1 cellular context compared by ENCODE assay signal in genomic region chr5:143413964-143414669, GRCh38.
TF ChIP-seq lines count a peak whose summit lies in the region.

No MANE protein-coding gene starts in this region.

TF ChIP-seq in GM12878, 131 proteins besides CTCF, POLR2A, EP300 and RAD21 (continued from another document and continues in another):
- peak; percentile 81 for TF ChIP-seq CUX1 (IDR thresholded peaks at IDR 0.05; ENCODE audit: insufficient replicate concordance, low read depth, low read length)
- no peak for TF ChIP-seq ZNF384 (IDR thresholded peaks at IDR 0.05; ENCODE audit: borderline replicate concordance, low read depth, low read length)
- no peak for TF ChIP-seq JUND (IDR thresholded peaks at IDR 0.05; ENCODE audit: low read depth, low read length)
- TF ChIP-seq CBX5 (IDR thresholded peaks at IDR 0.05; ENCODE audit: low read depth) = 0 out of 2 replicates have a peak, but pooled peaks have one; percentile 50
- no peak for TF ChIP-seq SRF (IDR thresholded peaks at IDR 0.05; ENCODE audit: low read depth in 2 of 2, low read length in 2 of 2)
- TF ChIP-seq HDGF (IDR thresholded peaks at IDR 0.05) = no peak
- TF ChIP-seq ZBTB11 (CRISPR knock-in tag; IDR thresholded peaks at IDR 0.05) = no peak
- TF ChIP-seq CREB1 (IDR thresholded peaks at IDR 0.05; ENCODE audit: low read depth) = no peak
- TF ChIP-seq SP1 (IDR thresholded peaks at IDR 0.05; ENCODE audit: low read depth, low read length) = no peak
- TF ChIP-seq IRF4 (IDR thresholded peaks at IDR 0.05; ENCODE audit: low read depth, low read length) = no peak
- TF ChIP-seq HDAC6 (IDR thresholded peaks at IDR 0.05; ENCODE audit: unreplicated experiment) = no peak
- no peak for TF ChIP-seq ZNF207 (IDR thresholded peaks at IDR 0.05; ENCODE audit: borderline replicate concordance)
- no peak; the same call in 1 of the 2 replicates for TF ChIP-seq BMI1 (IDR thresholded peaks at IDR 0.05; ENCODE audit: borderline replicate concordance)
- no peak for TF ChIP-seq SUZ12 (IDR thresholded peaks at IDR 0.05; ENCODE audit: unreplicated experiment)
- TF ChIP-seq YY1 (IDR thresholded peaks at IDR 0.05; ENCODE audit: low read depth, low read length) = no peak
- 0 out of 2 replicates have a peak, but pooled peaks have one; percentile 22 for TF ChIP-seq ATF7 (IDR thresholded peaks at IDR 0.05; ENCODE audit: low read depth)
- no peak for TF ChIP-seq E4F1 (IDR thresholded peaks at IDR 0.05; ENCODE audit: borderline replicate concordance, partially characterized antibody)
- no peak for TF ChIP-seq IRF5 (IDR thresholded peaks at IDR 0.05; ENCODE audit: borderline replicate concordance)
- TF ChIP-seq WRNIP1 (IDR thresholded peaks at IDR 0.05; ENCODE audit: borderline replicate concordance, low read depth, low read length) = no peak
- no peak for TF ChIP-seq HCFC1 (IDR thresholded peaks at IDR 0.05; ENCODE audit: low read length)
- TF ChIP-seq NR2C2 (IDR thresholded peaks at IDR 0.05; ENCODE audit: borderline replicate concordance, control insufficient read depth, insufficient read length, low read depth) = no peak
- TF ChIP-seq SIX5 (IDR thresholded peaks at IDR 0.05; ENCODE audit: low read depth, low read length, severe bottlenecking) = no peak
- TF ChIP-seq SIN3A (IDR thresholded peaks at IDR 0.05; ENCODE audit: low read depth, low read length) = no peak
- TF ChIP-seq PAX8 (IDR thresholded peaks at IDR 0.05) = no peak
- no peak for TF ChIP-seq CEBPB (IDR thresholded peaks at IDR 0.05; ENCODE audit: borderline replicate concordance in 1 of 2, low read depth in 2 of 2, low read length in 2 of 2)
- no peak for TF ChIP-seq TAF1 (IDR thresholded peaks at IDR 0.05; ENCODE audit: borderline replicate concordance, low read depth, low read length)
- no peak for TF ChIP-seq RELA (IDR thresholded peaks at IDR 0.05; ENCODE audit: borderline replicate concordance, partially characterized antibody)
- TF ChIP-seq HDAC2 (IDR thresholded peaks at IDR 0.05) = no peak
- TF ChIP-seq ETV6 (conservative IDR thresholded peaks at IDR 0.05 in 1 of 2, IDR thresholded peaks at IDR 0.05 in 1 of 2; ENCODE audit: borderline replicate concordance in 1 of 2, low read depth in 1 of 2) = no peak
- no peak for TF ChIP-seq EED (IDR thresholded peaks at IDR 0.05; ENCODE audit: low read depth)
- peak; percentile 38; the same call in 1 of the 2 replicates for TF ChIP-seq ATF2 (IDR thresholded peaks at IDR 0.05; ENCODE audit: low read length)
- TF ChIP-seq PAX5 (IDR thresholded peaks at IDR 0.05; ENCODE audit: borderline replicate concordance, low read depth, low read length) = no peak
- TF ChIP-seq SREBF1 (IDR thresholded peaks at IDR 0.05; ENCODE audit: low read length) = no peak
- TF ChIP-seq NBN (IDR thresholded peaks at IDR 0.05) = peak; percentile 25; the same call in 1 of the 2 replicates
- no peak for TF ChIP-seq SUPT20H (IDR thresholded peaks at IDR 0.05; ENCODE audit: borderline replicate concordance, control insufficient read depth, low read depth, low read length)
- no peak for TF ChIP-seq TCF12 (IDR thresholded peaks at IDR 0.05; ENCODE audit: low read depth, low read length)
- TF ChIP-seq MXI1 (IDR thresholded peaks at IDR 0.05; ENCODE audit: low read depth, low read length) = peak; percentile 10; the same call in 1 of the 2 replicates
- TF ChIP-seq HSF1 (IDR thresholded peaks at IDR 0.05; ENCODE audit: low read depth, low read length) = no peak
- peak; percentile 47 to 51; a peak in 2 of 4 replicates for TF ChIP-seq IKZF2 (IDR thresholded peaks at IDR 0.05)
- no peak for TF ChIP-seq TBL1XR1 (IDR thresholded peaks at IDR 0.05; ENCODE audit: low read depth, low read length)
- TF ChIP-seq POU2F2 (IDR thresholded peaks at IDR 0.05; ENCODE audit: borderline replicate concordance, low read depth, low read length) = peak; percentile 18; the same call in 1 of the 3 replicates
- no peak for TF ChIP-seq RBBP5 (conservative IDR thresholded peaks at IDR 0.05)
- TF ChIP-seq CBFB (IDR thresholded peaks at IDR 0.05; ENCODE audit: low read depth) = no peak
- no peak for TF ChIP-seq BRCA1 (IDR thresholded peaks at IDR 0.05; ENCODE audit: low read depth, low read length)
- no peak for TF ChIP-seq CHD2 (IDR thresholded peaks at IDR 0.05; ENCODE audit: borderline replicate concordance, low read depth, low read length)
- TF ChIP-seq ZNF24 (IDR thresholded peaks at IDR 0.05) = peak; percentile 83
- peak; percentile 66 for TF ChIP-seq NFIC (IDR thresholded peaks at IDR 0.05; ENCODE audit: low read depth, low read length)
- TF ChIP-seq NKRF (conservative IDR thresholded peaks at IDR 0.05) = no peak
- peak; percentile 68 for TF ChIP-seq FOXM1 (IDR thresholded peaks at IDR 0.05; ENCODE audit: low read depth, low read length)
- TF ChIP-seq E2F4 (IDR thresholded peaks at IDR 0.05; ENCODE audit: low read depth, low read length) = no peak
